Comparison of ENCODE assay signal across 15 cellular contexts in the genomic region with DNA sequence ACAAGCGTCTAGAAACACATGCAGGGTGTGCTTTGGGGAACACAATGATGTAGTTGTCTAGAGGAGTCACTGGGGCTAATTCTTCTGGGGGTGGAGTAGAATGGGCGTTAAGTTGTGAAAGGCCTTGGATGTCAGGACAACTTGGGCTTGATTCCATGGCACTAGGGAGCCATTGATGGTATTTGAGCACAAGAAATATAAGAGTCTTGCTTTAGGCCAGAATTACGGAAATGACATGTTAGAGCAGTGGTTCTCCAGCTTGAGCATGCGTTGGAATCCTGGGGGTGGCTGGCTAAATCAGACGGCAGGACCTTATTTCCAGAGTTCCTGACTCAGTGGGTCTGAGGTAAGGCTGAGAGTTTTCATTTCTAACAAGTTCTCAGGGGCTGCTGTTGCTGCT. TPM values are rescaled to one million over a fixed set of nuclear protein-coding genes. Genes with fewer than 3 reads are reported as not detected.
"Had no signal": no experiment of that assay in that cellular context is flagged by ENCODE, and none has a peak within 500 bp of the region (broad histone marks: within the 10 kb centered on the region; RNA-seq: fewer than 3 reads in every experiment).

No MANE protein-coding gene starts in this region.

- H3K36me3 ChIP-seq: esophagus squamous epithelium, neutrophil, right atrium auricular region, tibial artery, vagina had no signal

- H3K27ac ChIP-seq: esophagus squamous epithelium, foreskin keratinocyte, neutrophil, right atrium auricular region, skin epidermis, tibial artery, vagina had no signal

- H3K4me1 ChIP-seq: foreskin keratinocyte, right atrium auricular region, tibial artery, vagina had no signal

- H3K36me3 Mint-ChIP-seq: activated naive CD4-positive, alpha-beta T cell treated with anti-CD3 and anti-CD28 coated beads, Interleukin-2, amount 50 U/mL, for 72 hours; stimulated activated effector memory CD8-positive, alpha-beta T cell treated with anti-CD3 and anti-CD28 coated beads, Interleukin-12 subunit alpha, Interleukin-12 subunit beta, amount 100 ng/mL, for 72 hours had no signal

- H3K27me3 ChIP-seq: esophagus squamous epithelium, foreskin keratinocyte, neutrophil, right atrium auricular region, tibial artery, vagina had no signal

- H3K9me3 Mint-ChIP-seq: activated naive CD4-positive, alpha-beta T cell treated with anti-CD3 and anti-CD28 coated beads, Interleukin-2, amount 50 U/mL, for 72 hours; activated T-cell treated with anti-CD3 and anti-CD28 coated beads, Interleukin-2, amount 50 U/mL, for 24 hours had no signal

- H3K9me3 ChIP-seq: esophagus squamous epithelium, neutrophil, right atrium auricular region, tibial artery, vagina had no signal

- H3K4me3 Mint-ChIP-seq: activated T-cell treated with anti-CD3 and anti-CD28 coated beads, Interleukin-2, amount 50 U/mL, for 24 hours; brain; dendritic cell treated with granulocyte-macrophage colony-stimulating factor and Interleukin-4, amounts not matched to agents 40 ng/mL and 50 ng/mL, for 4 days; stimulated activated effector memory CD8-positive, alpha-beta T cell treated with anti-CD3 and anti-CD28 coated beads, Interleukin-12 subunit alpha, Interleukin-12 subunit beta, amount 100 ng/mL, for 72 hours had no signal

- DNase-seq: activated T-cell treated with anti-CD3 and anti-CD28 coated beads, Interleukin-2, amount 50 U/mL, for 24 hours; amniotic stem cell; cerebellar nuclear complex; esophagus squamous epithelium; posterior cingulate gyrus; tibial artery had no signal

- H3K27ac Mint-ChIP-seq: activated naive CD4-positive, alpha-beta T cell treated with anti-CD3 and anti-CD28 coated beads, Interleukin-2, amount 50 U/mL, for 72 hours; activated T-cell treated with anti-CD3 and anti-CD28 coated beads, Interleukin-2, amount 50 U/mL, for 24 hours; dendritic cell treated with granulocyte-macrophage colony-stimulating factor and Interleukin-4, amounts not matched to agents 40 ng/mL and 50 ng/mL, for 4 days; stimulated activated effector memory CD8-positive, alpha-beta T cell treated with anti-CD3 and anti-CD28 coated beads, Interleukin-12 subunit alpha, Interleukin-12 subunit beta, amount 100 ng/mL, for 72 hours had no signal

- ATAC-seq: activated naive CD4-positive, alpha-beta T cell treated with anti-CD3 and anti-CD28 coated beads, Interleukin-2, amount 50 U/mL, for 72 hours; stimulated activated effector memory CD8-positive, alpha-beta T cell treated with anti-CD3 and anti-CD28 coated beads, Interleukin-12 subunit alpha, Interleukin-12 subunit beta, amount 100 ng/mL, for 72 hours had no signal

- H3K27me3 Mint-ChIP-seq: activated T-cell treated with anti-CD3 and anti-CD28 coated beads, Interleukin-2, amount 50 U/mL, for 24 hours had no signal

- H3K4me3 ChIP-seq: esophagus squamous epithelium, right atrium auricular region, skin epidermis, tibial artery, vagina had no signal

RNA-seq across cellular contexts. Expression of a gene that starts 29.2 kb away (rescaled TPM):
- total RNA-seq: foreskin keratinocyte had no signal
